Comparison of ENCODE assay signal across 34 cellular contexts in genomic region chr4:34281826-34282225, GRCh38.
"Had no signal": no experiment of that assay in that cellular context is flagged by ENCODE, and none has a peak within 500 bp of the region (broad histone marks: within the 10 kb centered on the region; RNA-seq: fewer than 3 reads in every experiment).

No MANE protein-coding gene starts in this region.

- H3K27ac Mint-ChIP-seq: activated CD4-positive, alpha-beta memory T cell treated with anti-CD3 and anti-CD28 coated beads for 36 hours; activated CD4-positive, alpha-beta T cell treated with anti-CD3 and anti-CD28 coated beads for 36 hours; activated CD4-positive, alpha-beta T cell treated with anti-CD3 and anti-CD28 coated beads, Interleukin-2, amount 10 ng/mL, durations not matched to agents 24 days and 14 days; activated CD8-positive, alpha-beta memory T cell treated with anti-CD3 and anti-CD28 coated beads, Interleukin-2, amount 10 ng/mL, durations not matched to agents 7 days and 5 days; activated CD8-positive, alpha-beta T cell treated with anti-CD3 and anti-CD28 coated beads, Interleukin-2, amount 10 ng/mL, durations not matched to agents 7 days and 5 days; activated naive CD4-positive, alpha-beta T cell treated with anti-CD3 and anti-CD28 coated beads for 36 hours; activated naive CD4-positive, alpha-beta T cell treated with anti-CD3 and anti-CD28 coated beads, Interleukin-2, amount 50 U/mL, for 24 hours; activated naive CD8-positive, alpha-beta T cell treated with anti-CD3 and anti-CD28 coated beads for 36 hours; activated naive CD8-positive, alpha-beta T cell treated with anti-CD3 and anti-CD28 coated beads, Interleukin-2, amount 50 U/mL, for 24 hours; activated T-helper 1 cell treated with anti-CD3 and anti-CD28 coated beads, Interleukin-12 subunit alpha, Interleukin-12 subunit beta, Interleukin-2, Interleukin-4 antibody, amounts not matched to agents 30 ng/mL and 10 ng/mL and 1 ng/mL, durations not matched to agents 14 hours and 24 hours and 36 hours; activated T-helper 2 cell treated with anti-CD3 and anti-CD28 coated beads, Interferon-gamma antibody, Interleukin-2, Interleukin-4, amounts not matched to agents 10 μg/mL and 5 μg/mL and 100 μg/mL, durations not matched to agents 14 hours and 24 hours and 36 hours; dendritic cell treated with granulocyte-macrophage colony-stimulating factor and Interleukin-4, amounts not matched to agents 40 ng/mL and 50 ng/mL, for 4 days; T-helper 17 cell; T-helper 2 cell treated with Interferon-gamma antibody and Interleukin-4, amounts not matched to agents 5 μg/mL and 100 μg/mL, for 36 hours had no signal

- ATAC-seq: activated CD4-positive, alpha-beta T cell treated with anti-CD3 and anti-CD28 coated beads for 36 hours; activated CD8-positive, alpha-beta memory T cell treated with anti-CD3 and anti-CD28 coated beads, Interleukin-2, amount 10 ng/mL, durations not matched to agents 7 days and 5 days; activated CD8-positive, alpha-beta T cell treated with anti-CD3 and anti-CD28 coated beads, Interleukin-2, amount 10 ng/mL, durations not matched to agents 7 days and 5 days; activated naive CD8-positive, alpha-beta T cell treated with anti-CD3 and anti-CD28 coated beads, Interleukin-2, amount 50 U/mL, for 24 hours; body of pancreas; foreskin keratinocyte; gastrocnemius medialis; T-helper 17 cell had no signal

- H3K27me3 Mint-ChIP-seq: activated CD4-positive, alpha-beta memory T cell treated with anti-CD3 and anti-CD28 coated beads for 36 hours; activated CD4-positive, alpha-beta T cell treated with anti-CD3 and anti-CD28 coated beads for 36 hours; activated CD4-positive, alpha-beta T cell treated with anti-CD3 and anti-CD28 coated beads, Interleukin-2, amount 10 ng/mL, durations not matched to agents 24 days and 14 days; activated CD8-positive, alpha-beta memory T cell treated with anti-CD3 and anti-CD28 coated beads, Interleukin-2, amount 10 ng/mL, durations not matched to agents 7 days and 5 days; activated naive CD4-positive, alpha-beta T cell treated with anti-CD3 and anti-CD28 coated beads, Interleukin-2, amount 50 U/mL, for 24 hours; activated naive CD8-positive, alpha-beta T cell treated with anti-CD3 and anti-CD28 coated beads for 36 hours; activated naive CD8-positive, alpha-beta T cell treated with anti-CD3 and anti-CD28 coated beads, Interleukin-2, amount 50 U/mL, for 24 hours; dendritic cell treated with granulocyte-macrophage colony-stimulating factor and Interleukin-4, amounts not matched to agents 40 ng/mL and 50 ng/mL, for 4 days; T-helper 17 cell had no signal

- H3K9me3 Mint-ChIP-seq: dendritic cell treated with granulocyte-macrophage colony-stimulating factor and Interleukin-4, amounts not matched to agents 40 ng/mL and 50 ng/mL, for 4 days had no signal

- H3K4me3 Mint-ChIP-seq: activated CD4-positive, alpha-beta memory T cell treated with anti-CD3 and anti-CD28 coated beads for 36 hours; activated CD4-positive, alpha-beta T cell treated with anti-CD3 and anti-CD28 coated beads for 36 hours; activated CD4-positive, alpha-beta T cell treated with anti-CD3 and anti-CD28 coated beads, Interleukin-2, amount 10 ng/mL, durations not matched to agents 24 days and 14 days; activated CD8-positive, alpha-beta memory T cell treated with anti-CD3 and anti-CD28 coated beads, Interleukin-2, amount 10 ng/mL, durations not matched to agents 7 days and 5 days; activated CD8-positive, alpha-beta T cell treated with anti-CD3 and anti-CD28 coated beads, Interleukin-2, amount 10 ng/mL, durations not matched to agents 7 days and 5 days; activated naive CD4-positive, alpha-beta T cell treated with anti-CD3 and anti-CD28 coated beads for 36 hours; activated naive CD4-positive, alpha-beta T cell treated with anti-CD3 and anti-CD28 coated beads, Interleukin-2, amount 50 U/mL, for 24 hours; activated naive CD8-positive, alpha-beta T cell treated with anti-CD3 and anti-CD28 coated beads for 36 hours; activated naive CD8-positive, alpha-beta T cell treated with anti-CD3 and anti-CD28 coated beads, Interleukin-2, amount 50 U/mL, for 24 hours; activated T-helper 1 cell treated with anti-CD3 and anti-CD28 coated beads, Interleukin-12 subunit alpha, Interleukin-12 subunit beta, Interleukin-2, Interleukin-4 antibody, amounts not matched to agents 30 ng/mL and 10 ng/mL and 1 ng/mL, durations not matched to agents 14 hours and 24 hours and 36 hours; dendritic cell treated with granulocyte-macrophage colony-stimulating factor and Interleukin-4, amounts not matched to agents 40 ng/mL and 50 ng/mL, for 4 days; T-helper 17 cell; T-helper 2 cell treated with Interferon-gamma antibody and Interleukin-4, amounts not matched to agents 5 μg/mL and 100 μg/mL, for 36 hours had no signal

- H3K36me3 Mint-ChIP-seq: activated CD4-positive, alpha-beta memory T cell treated with anti-CD3 and anti-CD28 coated beads for 36 hours; activated CD8-positive, alpha-beta memory T cell treated with anti-CD3 and anti-CD28 coated beads, Interleukin-2, amount 10 ng/mL, durations not matched to agents 7 days and 5 days; activated naive CD4-positive, alpha-beta T cell treated with anti-CD3 and anti-CD28 coated beads, Interleukin-2, amount 50 U/mL, for 24 hours; activated naive CD8-positive, alpha-beta T cell treated with anti-CD3 and anti-CD28 coated beads for 36 hours had no signal

- H3K4me1 Mint-ChIP-seq: activated CD4-positive, alpha-beta T cell treated with anti-CD3 and anti-CD28 coated beads for 36 hours; activated CD4-positive, alpha-beta T cell treated with anti-CD3 and anti-CD28 coated beads, Interleukin-2, amount 10 ng/mL, durations not matched to agents 24 days and 14 days; activated CD8-positive, alpha-beta memory T cell treated with anti-CD3 and anti-CD28 coated beads, Interleukin-2, amount 10 ng/mL, durations not matched to agents 7 days and 5 days; activated naive CD4-positive, alpha-beta T cell treated with anti-CD3 and anti-CD28 coated beads, Interleukin-2, amount 50 U/mL, for 24 hours; activated naive CD8-positive, alpha-beta T cell treated with anti-CD3 and anti-CD28 coated beads for 36 hours; activated naive CD8-positive, alpha-beta T cell treated with anti-CD3 and anti-CD28 coated beads, Interleukin-2, amount 50 U/mL, for 24 hours; T-helper 17 cell had no signal

- DNase-seq: activated CD4-positive, alpha-beta memory T cell treated with anti-CD3 and anti-CD28 coated beads for 36 hours; activated CD4-positive, alpha-beta T cell treated with anti-CD3 and anti-CD28 coated beads for 36 hours; activated CD4-positive, alpha-beta T cell treated with anti-CD3 and anti-CD28 coated beads, Interleukin-2, amount 10 ng/mL, durations not matched to agents 24 days and 14 days; activated CD4-positive, CD25-positive, alpha-beta regulatory T cell; activated CD4-positive, CD25-positive, alpha-beta regulatory T cell treated with anti-CD3 and anti-CD28 coated beads, Interleukin-2, amount 50 U/mL, for 72 hours; activated CD8-positive, alpha-beta memory T cell treated with anti-CD3 and anti-CD28 coated beads, Interleukin-2, amount 10 ng/mL, durations not matched to agents 7 days and 5 days; activated CD8-positive, alpha-beta memory T cell treated with anti-CD3 and anti-CD28 coated beads, Interleukin-2, amount 50 U/mL, for 4 hours; activated CD8-positive, alpha-beta T cell treated with anti-CD3 and anti-CD28 coated beads, Interleukin-2, amount 10 ng/mL, durations not matched to agents 7 days and 5 days; activated effector memory CD4-positive, alpha-beta T cell treated with anti-CD3 and anti-CD28 coated beads, Interleukin-2, amount 50 U/mL, for 16 hours; activated naive CD4-positive, alpha-beta T cell treated with anti-CD3 and anti-CD28 coated beads for 36 hours; activated naive CD8-positive, alpha-beta T cell treated with anti-CD3 and anti-CD28 coated beads for 36 hours; activated naive CD8-positive, alpha-beta T cell treated with anti-CD3 and anti-CD28 coated beads, Interleukin-2, amount 50 U/mL, for 24 hours; activated T-cell treated with anti-CD3 and anti-CD28 coated beads, Interleukin-2, amount 50 U/mL, for 1 hour; activated T-cell treated with anti-CD3 and anti-CD28 coated beads, Interleukin-2, amount 50 U/mL, for 48 hours; adrenal gland; amygdala; central memory CD4-positive, alpha-beta T cell; cerebellar nuclear complex; colonic mucosa; dorsolateral prefrontal cortex; effector memory CD4-positive, alpha-beta T cell; erythroblast; foreskin keratinocyte; gastrocnemius medialis; glutamatergic neuron; T-helper 1 cell; T-helper 17 cell; T1000 had no signal
